In the genomic region with DNA sequence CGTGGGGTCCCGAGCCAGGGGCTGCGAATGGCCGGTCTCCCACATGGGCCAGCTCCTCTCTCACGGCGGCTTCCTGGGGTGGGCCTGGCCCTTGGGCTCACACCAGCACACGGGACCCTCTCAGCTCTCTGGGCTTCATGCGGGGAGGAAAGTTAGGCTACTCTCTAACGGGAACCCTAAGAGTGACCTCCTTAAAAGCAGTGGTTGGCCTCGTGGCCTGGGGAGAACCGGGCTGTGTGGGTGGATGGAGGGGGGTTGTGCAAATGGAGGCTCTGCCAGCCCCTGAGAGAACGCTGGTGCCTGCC, we compare ENCODE assay signal across 1 cellular context.
TF ChIP-seq lines count a peak whose summit lies in the region.

No MANE protein-coding gene starts in this region.

TF ChIP-seq in H1, 55 proteins besides CTCF, POLR2A, EP300 and RAD21:
- TF ChIP-seq ASH2L (IDR thresholded peaks at IDR 0.05; ENCODE audit: low read length), result no peak
- TF ChIP-seq SP2 (IDR thresholded peaks at IDR 0.05; ENCODE audit: low read length), result no peak
- TF ChIP-seq NANOG (IDR thresholded peaks at IDR 0.05; ENCODE audit: insufficient read depth, low read depth, low read length, poor library complexity, severe bottlenecking), result no peak
- no peak for TF ChIP-seq GTF2F1 (IDR thresholded peaks at IDR 0.05; ENCODE audit: borderline replicate concordance, low read depth, low read length)
- no peak for TF ChIP-seq FOSL1 (IDR thresholded peaks at IDR 0.05; ENCODE audit: insufficient read depth, low read depth, low read length)
- TF ChIP-seq POLR2AphosphoS5 (IDR thresholded peaks at IDR 0.05; ENCODE audit: low read depth, low read length), result 0 out of 2 replicates have a peak, but pooled peaks have one; percentile 21
